Comparison of ENCODE assay signal across 13 cellular contexts in genomic region chr6:16748028-16748319, GRCh38. TPM values are rescaled to one million over a fixed set of nuclear protein-coding genes. Genes with fewer than 3 reads are reported as not detected.
DNase-seq lines count a peak whose midpoint lies in the region; TF ChIP-seq lines count a peak whose summit lies in the region.
"Had no signal": no experiment of that assay in that cellular context is flagged by ENCODE, and none has a peak within 500 bp of the region (broad histone marks: within the 10 kb centered on the region; RNA-seq: fewer than 3 reads in every experiment).

No MANE protein-coding gene starts in this region.

- no peaks in the 10 kb centered on the region for H3K9me2 ChIP-seq in neural cell (ENCODE audit: insufficient read depth, low read length)

- H3K4me3 ChIP-seq in neural cell (ENCODE audit: low read length), result no peak overlapping the region
- H3K4me3 ChIP-seq in tibial nerve, result no peak overlapping the region
- H3K4me3 ChIP-seq: BLaER1, HAP-1 had no signal

- H3K27me3 ChIP-seq in neural cell (ENCODE audit: insufficient read depth, low read depth, low read length) (no peaks in the 10 kb centered on the region), tibial nerve (no peaks in the 10 kb centered on the region)
- H3K27me3 ChIP-seq: BLaER1 had no signal

- no peak overlapping the region for H3K4me3 Mint-ChIP-seq in dendritic cell treated with granulocyte-macrophage colony-stimulating factor and Interleukin-4, amounts not matched to agents 40 ng/mL and 50 ng/mL, for 4 days
- no peak overlapping the region for H3K4me3 Mint-ChIP-seq in CD14-positive monocyte
- H3K4me3 Mint-ChIP-seq: T-helper 1 cell treated with Interleukin-12 subunit alpha and Interleukin-12 subunit beta and Interleukin-4 antibody, amounts not matched to agents 30 μg/mL and 1 μg/mL, for 36 hours had no signal

- peak overlapping the region; percentile 65 for H3K27ac Mint-ChIP-seq in dendritic cell treated with granulocyte-macrophage colony-stimulating factor and Interleukin-4, amounts not matched to agents 40 ng/mL and 50 ng/mL, for 4 days
- no peak overlapping the region for H3K27ac Mint-ChIP-seq in CD14-positive monocyte
- H3K27ac Mint-ChIP-seq: T-helper 1 cell treated with Interleukin-12 subunit alpha and Interleukin-12 subunit beta and Interleukin-4 antibody, amounts not matched to agents 30 μg/mL and 1 μg/mL, for 36 hours had no signal

- H3K36me3 ChIP-seq in neural cell (ENCODE audit: insufficient read depth, low read length) (no peaks in the 10 kb centered on the region), tibial nerve (peaks cover 0 to 3% (median 0%) of the 10 kb centered on the region in 3 donors)
- H3K36me3 ChIP-seq: BLaER1, HAP-1 had no signal

- DNase-seq in tibial nerve (ENCODE audit: low spot score in 2 of 2) (no peak), CD14-positive monocyte (ENCODE audit: low spot score) (no peak), NOMO-1 (lab: John Stamatoyannopoulos, UW; ENCODE audit: unreplicated experiment in 2 of 2) (no peak), A172 (ENCODE audit: low spot score) (no peak)
- DNase-seq: activated naive CD4-positive, alpha-beta T cell; hypothalamus; NCI-H1436 treated with DMSO at 0.1 percent for 48 hours had no signal

- no peaks in the 10 kb centered on the region for H3K9me3 Mint-ChIP-seq in dendritic cell treated with granulocyte-macrophage colony-stimulating factor and Interleukin-4, amounts not matched to agents 40 ng/mL and 50 ng/mL, for 4 days
- no peaks in the 10 kb centered on the region for H3K9me3 Mint-ChIP-seq in CD14-positive monocyte
- H3K9me3 Mint-ChIP-seq: T-helper 1 cell treated with Interleukin-12 subunit alpha and Interleukin-12 subunit beta and Interleukin-4 antibody, amounts not matched to agents 30 μg/mL and 1 μg/mL, for 36 hours had no signal

- H2AFZ ChIP-seq in neural cell (ENCODE audit: low read depth, low read length), result no peak overlapping the region

- H3K27ac ChIP-seq in VCaP, result peak overlapping the region; percentile 14; the same call in 1 of the 2 replicates
- peak overlapping the region; percentile 8 for H3K27ac ChIP-seq in neural cell (ENCODE audit: low read length)
- H3K27ac ChIP-seq in tibial nerve, result peak overlapping the region in 3 of 4 donors; percentile 53 to 74 (median 62)
- H3K27ac ChIP-seq: BLaER1 had no signal

- TF ChIP-seq RAD21 in neural cell (conservative IDR thresholded peaks at IDR 0.05), result no peak

- no peaks in the 10 kb centered on the region for H3K9me3 ChIP-seq in neural cell (ENCODE audit: low read length)
- H3K9me3 ChIP-seq in tibial nerve, result no peaks in the 10 kb centered on the region
- H3K9me3 ChIP-seq: BLaER1, HAP-1 had no signal

- TF ChIP-seq POLR2A in tibial nerve (IDR thresholded peaks at IDR 0.05), result no peak

- H3F3A ChIP-seq in neural cell (ENCODE audit: insufficient read depth, low read length, poor library complexity, severe bottlenecking), result no peaks in the 10 kb centered on the region

- TF ChIP-seq EP300 in neural cell (conservative IDR thresholded peaks at IDR 0.05; ENCODE audit: poor library complexity, severe bottlenecking) (no peak), tibial nerve (IDR thresholded peaks at IDR 0.05) (no peak)

- 54 to 55% methylated on average over 2 of the region's 2 CpGs for WGBS in tibial nerve, 2 donors

- H4K20me1 ChIP-seq in neural cell (ENCODE audit: insufficient read depth), result no peaks in the 10 kb centered on the region
- H4K20me1 ChIP-seq: BLaER1 had no signal

- H3K9ac ChIP-seq in neural cell (ENCODE audit: low read length), result no peak overlapping the region
- H3K9ac ChIP-seq: BLaER1 had no signal

- no peak overlapping the region for H3K4me2 ChIP-seq in neural cell (ENCODE audit: low read length)
- H3K4me2 ChIP-seq: BLaER1 had no signal

- peaks cover 97% of the 10 kb centered on the region for H3K36me3 Mint-ChIP-seq in dendritic cell treated with granulocyte-macrophage colony-stimulating factor and Interleukin-4, amounts not matched to agents 40 ng/mL and 50 ng/mL, for 4 days (ENCODE audit: low read depth)
- peaks cover 54 to 57% of the 10 kb centered on the region in 2 donors for H3K36me3 Mint-ChIP-seq in CD14-positive monocyte

- intact Hi-C loops in dendritic cell treated with granulocyte-macrophage colony-stimulating factor and Interleukin-4, amounts not matched to agents 40 ng/mL and 50 ng/mL, for 4 days (cut with micrococcal nuclease), result no loop called here
- intact Hi-C loops in CD14-positive monocyte (cut with micrococcal nuclease), result no loop called here

- H3K4me1 ChIP-seq in tibial nerve, result peaks cover 0 to 46% (median 21%) of the 10 kb centered on the region in 4 donors
- H3K4me1 ChIP-seq: HAP-1 had no signal

- peaks cover 92% of the 10 kb centered on the region for H3K4me1 Mint-ChIP-seq in dendritic cell treated with granulocyte-macrophage colony-stimulating factor and Interleukin-4, amounts not matched to agents 40 ng/mL and 50 ng/mL, for 4 days (ENCODE audit: low read depth)
- peaks cover 51% of the 10 kb centered on the region for H3K4me1 Mint-ChIP-seq in CD14-positive monocyte

- TF ChIP-seq CTCF in VCaP (conservative IDR thresholded peaks at IDR 0.05), result no peak
- TF ChIP-seq CTCF in neural cell (IDR thresholded peaks at IDR 0.05; ENCODE audit: poor library complexity, severe bottlenecking), result no peak
- no peak for TF ChIP-seq CTCF in tibial nerve (IDR thresholded peaks at IDR 0.05)
- no peak for TF ChIP-seq CTCF in CD14-positive monocyte (IDR thresholded peaks at IDR 0.05)

- H3K79me2 ChIP-seq in neural cell (replicated peaks; ENCODE audit: insufficient read depth, low read length), result no peaks in the 10 kb centered on the region

- no peaks in the 10 kb centered on the region for H3K27me3 Mint-ChIP-seq in dendritic cell treated with granulocyte-macrophage colony-stimulating factor and Interleukin-4, amounts not matched to agents 40 ng/mL and 50 ng/mL, for 4 days
- H3K27me3 Mint-ChIP-seq in CD14-positive monocyte (ENCODE audit: low read depth in 3 of 3), result peaks cover 0 to 2% (median 0%) of the 10 kb centered on the region in 3 donors

TF ChIP-seq in neural cell, 6 proteins besides CTCF, POLR2A, EP300 and RAD21:
- no peak for TF ChIP-seq MXI1 (conservative IDR thresholded peaks at IDR 0.05; ENCODE audit: poor library complexity, severe bottlenecking)
- no peak for TF ChIP-seq SMC3 (conservative IDR thresholded peaks at IDR 0.05; ENCODE audit: poor library complexity)
- no peak for TF ChIP-seq EZH2 (IDR thresholded peaks at IDR 0.05; ENCODE audit: borderline replicate concordance, insufficient read depth, low read length, poor library complexity, severe bottlenecking)
- no peak for TF ChIP-seq TAF1 (IDR thresholded peaks at IDR 0.05; ENCODE audit: low read depth)
- no peak for TF ChIP-seq REST (IDR thresholded peaks at IDR 0.05; ENCODE audit: borderline replicate concordance)
- TF ChIP-seq POLR2AphosphoS5 (IDR thresholded peaks at IDR 0.05), result no peak

RNA-seq across cellular contexts. Expression of gene ATXN1, which starts 13.3 kb away (rescaled TPM):
- polyA plus RNA-seq in neural cell (23.6 and 28.2 TPM in 2 replicates), CD14-positive monocyte (10 to 100 TPM in 1 of 2 donors, 1 to 10 TPM in 1; 8.8 to 10.9 TPM)
- 103 and 128 TPM in 2 replicates for polyA minus RNA-seq in neural cell
- 10 to 100 TPM; 24.9 to 48.0 (median 36.8) TPM for total RNA-seq in tibial nerve
- total RNA-seq in A172 (2014; rRNA removed; shearing (Covaris generic)), result 11.4 and 12.4 TPM in 2 replicates

Comparison
In these comparisons a context has a peak if more than half of its experiments do, and no peak if none do; other contexts are left out.
1. H3K27ac ChIP-seq: peak in every context shown above with its lines; median percentile 62 in tibial nerve; 14 in VCaP; 8 in neural cell.